Comparison of ENCODE assay signal across 8 cellular contexts in genomic region chr2:127293758-127294562, GRCh38. TPM values are rescaled to one million over a fixed set of nuclear protein-coding genes. Genes with fewer than 3 reads are reported as not detected.
DNase-seq lines count a peak whose midpoint lies in the region; ATAC-seq and TF ChIP-seq lines count a peak whose summit lies in the region.

Gene ERCC3 (minus strand): TSS chr2:127294144. CDS start chr2:127294081, 63 bp downstream.

- DNase-seq in AG20443 (ENCODE audit: low spot score) (peak; percentile 95), NCI-H446 treated with DMSO at 0.1 percent for 48 hours (lab: John Stamatoyannopoulos, UW) (peak; percentile 59), choroid plexus epithelial cell (ENCODE audit: low read depth) (peak; percentile 78), kidney tubule cell (ENCODE audit: low spot score) (peak; percentile 85)
- DNase-seq in activated CD4-positive, alpha-beta T cell treated with anti-CD3 and anti-CD28 coated beads for 36 hours: peak; percentile 90
- peak; percentile 32 to 59 for DNase-seq in stimulated activated CD4-positive, alpha-beta T cell treated with anti-CD3 and anti-CD28 coated beads, Interleukin-1b, Interleukin-23, amount 100 ng/mL, for 1 hour (ENCODE audit: low read depth in 2 of 2)

- POLR2A ChIA-PET in activated CD4-positive, alpha-beta T cell treated with anti-CD3 and anti-CD28 coated beads for 36 hours (lab: Charles Lee): interaction anchor here (0.7 to 1.3 kb wide), 3 partner anchors 117 to 564 kb away, joined by 3 read pairs; partner anchors contain the start of gene IWS1

- H3K9me3 Mint-ChIP-seq in activated CD4-positive, alpha-beta T cell treated with anti-CD3 and anti-CD28 coated beads for 36 hours (ENCODE audit: low read depth): no peaks in the 10 kb centered on the region

- H3K4me3 ChIP-seq in choroid plexus epithelial cell (ENCODE audit: low read depth, low read length): peak within 1 kb of the TSS; percentile 75

- peak within 1 kb of the TSS; percentile 98 for H3K4me3 Mint-ChIP-seq in activated CD4-positive, alpha-beta T cell treated with anti-CD3 and anti-CD28 coated beads for 36 hours

- TF ChIP-seq CTCF in choroid plexus epithelial cell (conservative IDR thresholded peaks at IDR 0.05; ENCODE audit: low read depth, low read length): no peak

- H3K27ac Mint-ChIP-seq in activated CD4-positive, alpha-beta T cell treated with anti-CD3 and anti-CD28 coated beads for 36 hours: peak within 1 kb of the TSS; percentile 100

- ATAC-seq in GM19023 (IDR thresholded peaks at IDR 0.05; ENCODE audit: unreplicated experiment) (peak; percentile 99), HG03196 (IDR thresholded peaks at IDR 0.05; ENCODE audit: unreplicated experiment) (peak; percentile 98)
- peak; percentile 98 for ATAC-seq in activated CD4-positive, alpha-beta T cell treated with anti-CD3 and anti-CD28 coated beads for 36 hours

- intact Hi-C loops in activated CD4-positive, alpha-beta T cell treated with anti-CD3 and anti-CD28 coated beads for 36 hours (cut with DNase I, micrococcal nuclease): loop anchor here in 1 of 2 experiments (1.0 to 10.0 kb wide), 7 partner anchors 94 to 801 kb away; partner anchors contain the start of genes IWS1 and UGGT1

- peaks cover 27% of the 10 kb centered on the region for H3K36me3 Mint-ChIP-seq in activated CD4-positive, alpha-beta T cell treated with anti-CD3 and anti-CD28 coated beads for 36 hours (ENCODE audit: low read depth)

- H3K27me3 Mint-ChIP-seq in activated CD4-positive, alpha-beta T cell treated with anti-CD3 and anti-CD28 coated beads for 36 hours: no peaks in the 10 kb centered on the region

- CTCF ChIA-PET in activated CD4-positive, alpha-beta T cell treated with anti-CD3 and anti-CD28 coated beads for 36 hours (lab: Charles Lee): interaction anchor here (0.6 to 2.5 kb wide), 9 partner anchors 10 to 322 kb away, joined by 3 to 11 read pairs (median 4); no protein-coding TSS in a partner anchor

- H3K4me1 Mint-ChIP-seq in activated CD4-positive, alpha-beta T cell treated with anti-CD3 and anti-CD28 coated beads for 36 hours: peaks cover 20% of the 10 kb centered on the region

RNA-seq across cellular contexts. Expression of gene ERCC3, which starts in this region (rescaled TPM):
- total RNA-seq in activated CD4-positive, alpha-beta T cell treated with anti-CD3 and anti-CD28 coated beads for 36 hours: 10 to 100 TPM; 49.5 to 49.8 TPM

Comparison
In these comparisons a context has a peak if more than half of its experiments do, and no peak if none do; other contexts are left out.
1. Peak in every context shown above with its lines: DNase-seq, ATAC-seq and H3K4me3 ChIP-seq.